In genomic region chr13:28566891-28567290, GRCh38 we compare ENCODE assay signal across 7 cellular contexts.
"Had no signal": no experiment of that assay in that cellular context is flagged by ENCODE, and none has a peak within 500 bp of the region (broad histone marks: within the 10 kb centered on the region; RNA-seq: fewer than 3 reads in every experiment).

No MANE protein-coding gene starts in this region.

- H3K9ac ChIP-seq: KMS-11 had no signal

- DNase-seq: KBM-7, KG1 had no signal

- H3K4me3 ChIP-seq: K562 had no signal

- H3K4me3 Mint-ChIP-seq: IgD-negative memory B cell had no signal

- ATAC-seq: HepG2, K562 had no signal

- H3K27ac ChIP-seq: HL-60, KMS-11 had no signal

- H3K4me1 Mint-ChIP-seq: IgD-negative memory B cell had no signal

- H3K4me2 ChIP-seq: KMS-11 had no signal
